In genomic region chr9:128703616-128704355, GRCh38 we compare ENCODE assay signal across 1 cellular context.
A peak's percentile ranks its signal among the peaks of the same experiment; 100 is the strongest.
TF ChIP-seq lines count a peak whose summit lies in the region.

No MANE protein-coding gene starts in this region.

TF ChIP-seq in K562, 482 proteins besides CTCF, POLR2A, EP300 and RAD21 (continued from another document):
- TF ChIP-seq, protein P1, sequence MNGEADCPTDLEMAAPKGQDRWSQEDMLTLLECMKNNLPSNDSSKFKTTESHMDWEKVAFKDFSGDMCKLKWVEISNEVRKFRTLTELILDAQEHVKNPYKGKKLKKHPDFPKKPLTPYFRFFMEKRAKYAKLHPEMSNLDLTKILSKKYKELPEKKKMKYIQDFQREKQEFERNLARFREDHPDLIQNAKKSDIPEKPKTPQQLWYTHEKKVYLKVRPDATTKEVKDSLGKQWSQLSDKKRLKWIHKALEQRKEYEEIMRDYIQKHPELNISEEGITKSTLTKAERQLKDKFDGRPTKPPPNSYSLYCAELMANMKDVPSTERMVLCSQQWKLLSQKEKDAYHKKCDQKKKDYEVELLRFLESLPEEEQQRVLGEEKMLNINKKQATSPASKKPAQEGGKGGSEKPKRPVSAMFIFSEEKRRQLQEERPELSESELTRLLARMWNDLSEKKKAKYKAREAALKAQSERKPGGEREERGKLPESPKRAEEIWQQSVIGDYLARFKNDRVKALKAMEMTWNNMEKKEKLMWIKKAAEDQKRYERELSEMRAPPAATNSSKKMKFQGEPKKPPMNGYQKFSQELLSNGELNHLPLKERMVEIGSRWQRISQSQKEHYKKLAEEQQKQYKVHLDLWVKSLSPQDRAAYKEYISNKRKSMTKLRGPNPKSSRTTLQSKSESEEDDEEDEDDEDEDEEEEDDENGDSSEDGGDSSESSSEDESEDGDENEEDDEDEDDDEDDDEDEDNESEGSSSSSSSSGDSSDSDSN (IDR thresholded peaks at IDR 0.05; ENCODE audit: borderline replicate concordance in 1 of 2, low read depth in 2 of 2, low read length in 2 of 2): no peak
- no peak for TF ChIP-seq STAT5A (IDR thresholded peaks at IDR 0.05; ENCODE audit: borderline replicate concordance, low read length)
- no peak for TF ChIP-seq SMARCA5 (IDR thresholded peaks at IDR 0.05)
- no peak for TF ChIP-seq CHD1 (IDR thresholded peaks at IDR 0.05; ENCODE audit: low read length)
- TF ChIP-seq, protein P2, sequence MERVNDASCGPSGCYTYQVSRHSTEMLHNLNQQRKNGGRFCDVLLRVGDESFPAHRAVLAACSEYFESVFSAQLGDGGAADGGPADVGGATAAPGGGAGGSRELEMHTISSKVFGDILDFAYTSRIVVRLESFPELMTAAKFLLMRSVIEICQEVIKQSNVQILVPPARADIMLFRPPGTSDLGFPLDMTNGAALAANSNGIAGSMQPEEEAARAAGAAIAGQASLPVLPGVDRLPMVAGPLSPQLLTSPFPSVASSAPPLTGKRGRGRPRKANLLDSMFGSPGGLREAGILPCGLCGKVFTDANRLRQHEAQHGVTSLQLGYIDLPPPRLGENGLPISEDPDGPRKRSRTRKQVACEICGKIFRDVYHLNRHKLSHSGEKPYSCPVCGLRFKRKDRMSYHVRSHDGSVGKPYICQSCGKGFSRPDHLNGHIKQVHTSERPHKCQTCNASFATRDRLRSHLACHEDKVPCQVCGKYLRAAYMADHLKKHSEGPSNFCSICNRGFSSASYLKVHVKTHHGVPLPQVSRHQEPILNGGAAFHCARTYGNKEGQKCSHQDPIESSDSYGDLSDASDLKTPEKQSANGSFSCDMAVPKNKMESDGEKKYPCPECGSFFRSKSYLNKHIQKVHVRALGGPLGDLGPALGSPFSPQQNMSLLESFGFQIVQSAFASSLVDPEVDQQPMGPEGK (CRISPR knock-in tag; IDR thresholded peaks at IDR 0.05; ENCODE audit: borderline replicate concordance): no peak
- no peak for TF ChIP-seq ATF1 (CRISPR knock-in tag; IDR thresholded peaks at IDR 0.05)
- no peak for TF ChIP-seq ATF1 (tag; IDR thresholded peaks at IDR 0.05)
- no peak for TF ChIP-seq STAG1 (CRISPR knock-in tag; IDR thresholded peaks at IDR 0.05; ENCODE audit: borderline replicate concordance)
- TF ChIP-seq NRF1 (conservative IDR thresholded peaks at IDR 0.05 in 1 of 2, IDR thresholded peaks at IDR 0.05 in 1 of 2): 0 out of 4 replicates have a peak, but pooled peaks of 1 of the 2 experiments have one; percentile 4
- no peak for TF ChIP-seq CLOCK (CRISPR knock-in tag; IDR thresholded peaks at IDR 0.05; ENCODE audit: borderline replicate concordance)
- TF ChIP-seq SPI1 (IDR thresholded peaks at IDR 0.05; ENCODE audit: borderline replicate concordance, low read depth, low read length): 0 out of 2 replicates have a peak, but pooled peaks have one; percentile 5
- TF ChIP-seq SIN3A (IDR thresholded peaks at IDR 0.05; ENCODE audit: borderline replicate concordance in 2 of 2, control insufficient read depth in 1 of 2, low read depth in 2 of 2, low read length in 2 of 2): no peak; a peak in 1 of 4 replicates
- no peak; the same call in 1 of the 2 replicates for TF ChIP-seq ZNF511 (CRISPR knock-in tag; IDR thresholded peaks at IDR 0.05)
- TF ChIP-seq RHOXF2B (CRISPR knock-in tag; conservative IDR thresholded peaks at IDR 0.05): no peak
- no peak for TF ChIP-seq RBM22 (IDR thresholded peaks at IDR 0.05; ENCODE audit: low read depth, low read length, poor library complexity, severe bottlenecking)
- no peak for TF ChIP-seq ZNF354B (CRISPR knock-in tag; IDR thresholded peaks at IDR 0.05)
- TF ChIP-seq CBX8 (IDR thresholded peaks at IDR 0.05; ENCODE audit: borderline replicate concordance, extremely low read depth, low read depth, low read length, poor library complexity, severe bottlenecking): no peak
- no peak for TF ChIP-seq NUFIP1 (IDR thresholded peaks at IDR 0.05; ENCODE audit: partially characterized antibody)
- no peak for TF ChIP-seq ZNF431 (CRISPR knock-in tag; IDR thresholded peaks at IDR 0.05)
- TF ChIP-seq MEF2A (IDR thresholded peaks at IDR 0.05; ENCODE audit: control insufficient read depth, low read depth, low read length): no peak
- TF ChIP-seq, protein P3, sequence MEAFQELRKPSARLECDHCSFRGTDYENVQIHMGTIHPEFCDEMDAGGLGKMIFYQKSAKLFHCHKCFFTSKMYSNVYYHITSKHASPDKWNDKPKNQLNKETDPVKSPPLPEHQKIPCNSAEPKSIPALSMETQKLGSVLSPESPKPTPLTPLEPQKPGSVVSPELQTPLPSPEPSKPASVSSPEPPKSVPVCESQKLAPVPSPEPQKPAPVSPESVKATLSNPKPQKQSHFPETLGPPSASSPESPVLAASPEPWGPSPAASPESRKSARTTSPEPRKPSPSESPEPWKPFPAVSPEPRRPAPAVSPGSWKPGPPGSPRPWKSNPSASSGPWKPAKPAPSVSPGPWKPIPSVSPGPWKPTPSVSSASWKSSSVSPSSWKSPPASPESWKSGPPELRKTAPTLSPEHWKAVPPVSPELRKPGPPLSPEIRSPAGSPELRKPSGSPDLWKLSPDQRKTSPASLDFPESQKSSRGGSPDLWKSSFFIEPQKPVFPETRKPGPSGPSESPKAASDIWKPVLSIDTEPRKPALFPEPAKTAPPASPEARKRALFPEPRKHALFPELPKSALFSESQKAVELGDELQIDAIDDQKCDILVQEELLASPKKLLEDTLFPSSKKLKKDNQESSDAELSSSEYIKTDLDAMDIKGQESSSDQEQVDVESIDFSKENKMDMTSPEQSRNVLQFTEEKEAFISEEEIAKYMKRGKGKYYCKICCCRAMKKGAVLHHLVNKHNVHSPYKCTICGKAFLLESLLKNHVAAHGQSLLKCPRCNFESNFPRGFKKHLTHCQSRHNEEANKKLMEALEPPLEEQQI (IDR thresholded peaks at IDR 0.05): no peak
TF ChIP-seq in K562: peak in this region for 14.
